Comparison of ENCODE assay signal across 1 cellular context in the genomic region with DNA sequence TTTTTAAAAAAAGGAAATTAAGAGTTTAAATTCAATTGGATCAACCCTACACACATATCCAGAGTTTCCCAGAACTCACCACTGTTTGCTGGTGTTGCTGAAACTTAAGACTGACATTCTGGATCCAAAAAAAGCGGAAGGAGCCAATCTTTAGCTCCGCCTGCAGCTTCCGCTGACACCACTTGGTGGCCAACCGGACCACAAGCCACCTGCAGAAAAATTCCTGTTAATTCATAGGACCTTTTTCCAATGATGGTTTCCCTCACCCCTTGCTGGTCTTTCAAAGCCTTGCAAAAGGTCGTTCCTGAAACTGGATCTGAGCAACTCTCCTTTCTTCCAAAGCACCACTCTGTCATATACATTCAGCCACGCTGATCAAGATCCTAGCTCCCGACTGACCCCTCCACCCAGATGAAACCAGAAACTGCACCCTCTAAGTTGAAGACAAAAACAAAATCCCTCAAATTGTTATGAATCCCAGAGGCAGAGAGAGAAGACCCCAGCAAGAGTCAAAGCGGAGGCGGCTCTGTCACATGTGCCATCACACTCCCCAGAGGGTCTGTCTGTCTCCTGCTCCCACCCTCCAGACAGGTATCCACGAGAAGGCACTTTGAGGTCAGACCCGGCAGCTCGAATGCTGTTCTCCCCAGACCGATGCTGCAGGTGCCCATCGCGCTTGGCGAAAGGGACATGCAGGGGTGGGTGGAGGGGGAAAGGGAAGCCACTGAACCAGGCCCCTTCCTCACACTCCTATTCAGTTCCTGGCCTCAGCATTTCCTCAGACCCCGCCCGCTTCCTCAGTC.
TF ChIP-seq lines count a peak whose summit lies in the region.

No MANE protein-coding gene starts in this region.

TF ChIP-seq in K562, 482 proteins besides CTCF, POLR2A, EP300 and RAD21 (continues in another document):
- TF ChIP-seq KLF1 (tag; IDR thresholded peaks at IDR 0.05): no peak
- TF ChIP-seq, protein P1, sequence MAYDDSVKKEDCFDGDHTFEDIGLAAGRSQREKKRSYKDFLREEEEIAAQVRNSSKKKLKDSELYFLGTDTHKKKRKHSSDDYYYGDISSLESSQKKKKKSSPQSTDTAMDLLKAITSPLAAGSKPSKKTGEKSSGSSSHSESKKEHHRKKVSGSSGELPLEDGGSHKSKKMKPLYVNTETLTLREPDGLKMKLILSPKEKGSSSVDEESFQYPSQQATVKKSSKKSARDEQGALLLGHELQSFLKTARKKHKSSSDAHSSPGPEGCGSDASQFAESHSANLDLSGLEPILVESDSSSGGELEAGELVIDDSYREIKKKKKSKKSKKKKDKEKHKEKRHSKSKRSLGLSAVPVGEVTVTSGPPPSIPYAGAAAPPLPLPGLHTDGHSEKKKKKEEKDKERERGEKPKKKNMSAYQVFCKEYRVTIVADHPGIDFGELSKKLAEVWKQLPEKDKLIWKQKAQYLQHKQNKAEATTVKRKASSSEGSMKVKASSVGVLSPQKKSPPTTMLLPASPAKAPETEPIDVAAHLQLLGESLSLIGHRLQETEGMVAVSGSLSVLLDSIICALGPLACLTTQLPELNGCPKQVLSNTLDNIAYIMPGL (CRISPR knock-in tag; IDR thresholded peaks at IDR 0.05): 0 out of 2 replicates have a peak, but pooled peaks have one; percentile 26
- TF ChIP-seq BHLHE40 (IDR thresholded peaks at IDR 0.05; ENCODE audit: low read length): peak; percentile 18; the same call in 1 of the 2 replicates
- peak in 1 of 3 experiments; percentile 43 for TF ChIP-seq YY1 (IDR thresholded peaks at IDR 0.05; ENCODE audit: borderline replicate concordance in 1 of 3, control insufficient read depth in 1 of 3, extremely low read depth in 1 of 3, insufficient read depth in 3 of 3, insufficient read length in 1 of 3, insufficient replicate concordance in 2 of 3, low read depth in 1 of 3, low read length in 2 of 3)
- 0 out of 2 replicates have a peak, but pooled peaks have one; percentile 41 for TF ChIP-seq JUN (IDR thresholded peaks at IDR 0.05; ENCODE audit: borderline replicate concordance, low read depth, low read length)
- no peak for TF ChIP-seq JUN (CRISPR knock-in tag; IDR thresholded peaks at IDR 0.05; ENCODE audit: borderline replicate concordance)
- TF ChIP-seq, protein P2, sequence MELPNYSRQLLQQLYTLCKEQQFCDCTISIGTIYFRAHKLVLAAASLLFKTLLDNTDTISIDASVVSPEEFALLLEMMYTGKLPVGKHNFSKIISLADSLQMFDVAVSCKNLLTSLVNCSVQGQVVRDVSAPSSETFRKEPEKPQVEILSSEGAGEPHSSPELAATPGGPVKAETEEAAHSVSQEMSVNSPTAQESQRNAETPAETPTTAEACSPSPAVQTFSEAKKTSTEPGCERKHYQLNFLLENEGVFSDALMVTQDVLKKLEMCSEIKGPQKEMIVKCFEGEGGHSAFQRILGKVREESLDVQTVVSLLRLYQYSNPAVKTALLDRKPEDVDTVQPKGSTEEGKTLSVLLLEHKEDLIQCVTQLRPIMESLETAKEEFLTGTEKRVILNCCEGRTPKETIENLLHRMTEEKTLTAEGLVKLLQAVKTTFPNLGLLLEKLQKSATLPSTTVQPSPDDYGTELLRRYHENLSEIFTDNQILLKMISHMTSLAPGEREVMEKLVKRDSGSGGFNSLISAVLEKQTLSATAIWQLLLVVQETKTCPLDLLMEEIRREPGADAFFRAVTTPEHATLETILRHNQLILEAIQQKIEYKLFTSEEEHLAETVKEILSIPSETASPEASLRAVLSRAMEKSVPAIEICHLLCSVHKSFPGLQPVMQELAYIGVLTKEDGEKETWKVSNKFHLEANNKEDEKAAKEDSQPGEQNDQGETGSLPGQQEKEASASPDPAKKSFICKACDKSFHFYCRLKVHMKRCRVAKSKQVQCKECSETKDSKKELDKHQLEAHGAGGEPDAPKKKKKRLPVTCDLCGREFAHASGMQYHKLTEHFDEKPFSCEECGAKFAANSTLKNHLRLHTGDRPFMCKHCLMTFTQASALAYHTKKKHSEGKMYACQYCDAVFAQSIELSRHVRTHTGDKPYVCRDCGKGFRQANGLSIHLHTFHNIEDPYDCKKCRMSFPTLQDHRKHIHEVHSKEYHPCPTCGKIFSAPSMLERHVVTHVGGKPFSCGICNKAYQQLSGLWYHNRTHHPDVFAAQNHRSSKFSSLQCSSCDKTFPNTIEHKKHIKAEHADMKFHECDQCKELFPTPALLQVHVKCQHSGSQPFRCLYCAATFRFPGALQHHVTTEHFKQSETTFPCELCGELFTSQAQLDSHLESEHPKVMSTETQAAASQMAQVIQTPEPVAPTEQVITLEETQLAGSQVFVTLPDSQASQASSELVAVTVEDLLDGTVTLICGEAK (IDR thresholded peaks at IDR 0.05): peak; percentile 72
- TF ChIP-seq, protein P2 (CRISPR knock-in tag; IDR thresholded peaks at IDR 0.05): no peak
- TF ChIP-seq, protein P3, sequence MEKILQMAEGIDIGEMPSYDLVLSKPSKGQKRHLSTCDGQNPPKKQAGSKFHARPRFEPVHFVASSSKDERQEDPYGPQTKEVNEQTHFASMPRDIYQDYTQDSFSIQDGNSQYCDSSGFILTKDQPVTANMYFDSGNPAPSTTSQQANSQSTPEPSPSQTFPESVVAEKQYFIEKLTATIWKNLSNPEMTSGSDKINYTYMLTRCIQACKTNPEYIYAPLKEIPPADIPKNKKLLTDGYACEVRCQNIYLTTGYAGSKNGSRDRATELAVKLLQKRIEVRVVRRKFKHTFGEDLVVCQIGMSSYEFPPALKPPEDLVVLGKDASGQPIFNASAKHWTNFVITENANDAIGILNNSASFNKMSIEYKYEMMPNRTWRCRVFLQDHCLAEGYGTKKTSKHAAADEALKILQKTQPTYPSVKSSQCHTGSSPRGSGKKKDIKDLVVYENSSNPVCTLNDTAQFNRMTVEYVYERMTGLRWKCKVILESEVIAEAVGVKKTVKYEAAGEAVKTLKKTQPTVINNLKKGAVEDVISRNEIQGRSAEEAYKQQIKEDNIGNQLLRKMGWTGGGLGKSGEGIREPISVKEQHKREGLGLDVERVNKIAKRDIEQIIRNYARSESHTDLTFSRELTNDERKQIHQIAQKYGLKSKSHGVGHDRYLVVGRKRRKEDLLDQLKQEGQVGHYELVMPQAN (IDR thresholded peaks at IDR 0.05; ENCODE audit: borderline replicate concordance): peak; percentile 71
- TF ChIP-seq FOXK2 (conservative IDR thresholded peaks at IDR 0.05 in 1 of 2, IDR thresholded peaks at IDR 0.05 in 1 of 2; ENCODE audit: low read depth in 2 of 2): peak in 1 of 2 experiments; percentile 33; a peak in 1 of 4 replicates
- TF ChIP-seq RCOR1 (IDR thresholded peaks at IDR 0.05; ENCODE audit: borderline replicate concordance in 1 of 2, low read depth in 2 of 2, low read length in 2 of 2): peak in 1 of 2 experiments; percentile 51; a peak in 2 of 4 replicates
- 0 out of 2 replicates have a peak, but pooled peaks have one; percentile 38 for TF ChIP-seq ZBTB7A (IDR thresholded peaks at IDR 0.05; ENCODE audit: borderline replicate concordance, control insufficient read depth, low read depth, low read length)
- TF ChIP-seq, protein P4, sequence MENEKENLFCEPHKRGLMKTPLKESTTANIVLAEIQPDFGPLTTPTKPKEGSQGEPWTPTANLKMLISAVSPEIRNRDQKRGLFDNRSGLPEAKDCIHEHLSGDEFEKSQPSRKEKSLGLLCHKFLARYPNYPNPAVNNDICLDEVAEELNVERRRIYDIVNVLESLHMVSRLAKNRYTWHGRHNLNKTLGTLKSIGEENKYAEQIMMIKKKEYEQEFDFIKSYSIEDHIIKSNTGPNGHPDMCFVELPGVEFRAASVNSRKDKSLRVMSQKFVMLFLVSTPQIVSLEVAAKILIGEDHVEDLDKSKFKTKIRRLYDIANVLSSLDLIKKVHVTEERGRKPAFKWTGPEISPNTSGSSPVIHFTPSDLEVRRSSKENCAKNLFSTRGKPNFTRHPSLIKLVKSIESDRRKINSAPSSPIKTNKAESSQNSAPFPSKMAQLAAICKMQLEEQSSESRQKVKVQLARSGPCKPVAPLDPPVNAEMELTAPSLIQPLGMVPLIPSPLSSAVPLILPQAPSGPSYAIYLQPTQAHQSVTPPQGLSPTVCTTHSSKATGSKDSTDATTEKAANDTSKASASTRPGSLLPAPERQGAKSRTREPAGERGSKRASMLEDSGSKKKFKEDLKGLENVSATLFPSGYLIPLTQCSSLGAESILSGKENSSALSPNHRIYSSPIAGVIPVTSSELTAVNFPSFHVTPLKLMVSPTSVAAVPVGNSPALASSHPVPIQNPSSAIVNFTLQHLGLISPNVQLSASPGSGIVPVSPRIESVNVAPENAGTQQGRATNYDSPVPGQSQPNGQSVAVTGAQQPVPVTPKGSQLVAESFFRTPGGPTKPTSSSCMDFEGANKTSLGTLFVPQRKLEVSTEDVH (IDR thresholded peaks at IDR 0.05; ENCODE audit: low read depth, partially characterized antibody): peak; percentile 25
- TF ChIP-seq TAF1 (IDR thresholded peaks at IDR 0.05; ENCODE audit: control insufficient read depth, extremely low read depth, insufficient read depth, low read length, severe bottlenecking): peak; percentile 11
- TF ChIP-seq, protein P5, sequence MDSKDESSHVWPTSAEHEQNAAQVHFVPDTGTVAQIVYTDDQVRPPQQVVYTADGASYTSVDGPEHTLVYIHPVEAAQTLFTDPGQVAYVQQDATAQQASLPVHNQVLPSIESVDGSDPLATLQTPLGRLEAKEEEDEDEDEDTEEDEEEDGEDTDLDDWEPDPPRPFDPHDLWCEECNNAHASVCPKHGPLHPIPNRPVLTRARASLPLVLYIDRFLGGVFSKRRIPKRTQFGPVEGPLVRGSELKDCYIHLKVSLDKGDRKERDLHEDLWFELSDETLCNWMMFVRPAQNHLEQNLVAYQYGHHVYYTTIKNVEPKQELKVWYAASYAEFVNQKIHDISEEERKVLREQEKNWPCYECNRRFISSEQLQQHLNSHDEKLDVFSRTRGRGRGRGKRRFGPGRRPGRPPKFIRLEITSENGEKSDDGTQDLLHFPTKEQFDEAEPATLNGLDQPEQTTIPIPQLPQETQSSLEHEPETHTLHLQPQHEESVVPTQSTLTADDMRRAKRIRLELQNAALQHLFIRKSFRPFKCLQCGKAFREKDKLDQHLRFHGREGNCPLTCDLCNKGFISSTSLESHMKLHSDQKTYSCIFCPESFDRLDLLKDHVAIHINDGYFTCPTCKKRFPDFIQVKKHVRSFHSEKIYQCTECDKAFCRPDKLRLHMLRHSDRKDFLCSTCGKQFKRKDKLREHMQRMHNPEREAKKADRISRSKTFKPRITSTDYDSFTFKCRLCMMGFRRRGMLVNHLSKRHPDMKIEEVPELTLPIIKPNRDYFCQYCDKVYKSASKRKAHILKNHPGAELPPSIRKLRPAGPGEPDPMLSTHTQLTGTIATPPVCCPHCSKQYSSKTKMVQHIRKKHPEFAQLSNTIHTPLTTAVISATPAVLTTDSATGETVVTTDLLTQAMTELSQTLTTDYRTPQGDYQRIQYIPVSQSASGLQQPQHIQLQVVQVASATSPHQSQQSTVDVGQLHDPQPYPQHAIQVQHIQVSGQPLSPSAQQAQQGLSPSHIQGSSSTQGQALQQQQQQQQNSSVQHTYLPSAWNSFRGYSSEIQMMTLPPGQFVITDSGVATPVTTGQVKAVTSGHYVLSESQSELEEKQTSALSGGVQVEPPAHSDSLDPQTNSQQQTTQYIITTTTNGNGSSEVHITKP (IDR thresholded peaks at IDR 0.05; ENCODE audit: partially characterized antibody): peak; percentile 6
- peak; percentile 19; the same call in 1 of the 2 replicates for TF ChIP-seq ZEB2 (IDR thresholded peaks at IDR 0.05)
- no peak for TF ChIP-seq JUNB (CRISPR knock-in tag; conservative IDR thresholded peaks at IDR 0.05)
- TF ChIP-seq, protein P6, sequence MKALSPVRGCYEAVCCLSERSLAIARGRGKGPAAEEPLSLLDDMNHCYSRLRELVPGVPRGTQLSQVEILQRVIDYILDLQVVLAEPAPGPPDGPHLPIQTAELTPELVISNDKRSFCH (CRISPR knock-in tag; IDR thresholded peaks at IDR 0.05): no peak
- TF ChIP-seq, protein P6 (tag; IDR thresholded peaks at IDR 0.05): 0 out of 2 replicates have a peak, but pooled peaks have one; percentile 37
- no peak for TF ChIP-seq ZNF134 (CRISPR knock-in tag; conservative IDR thresholded peaks at IDR 0.05)
- TF ChIP-seq GABPA (tag; conservative IDR thresholded peaks at IDR 0.05; ENCODE audit: low read depth): peak; percentile 74
- 0 out of 2 replicates have a peak, but pooled peaks have one; percentile 2 for TF ChIP-seq KLF16 (IDR thresholded peaks at IDR 0.05)
